In the genomic region with DNA sequence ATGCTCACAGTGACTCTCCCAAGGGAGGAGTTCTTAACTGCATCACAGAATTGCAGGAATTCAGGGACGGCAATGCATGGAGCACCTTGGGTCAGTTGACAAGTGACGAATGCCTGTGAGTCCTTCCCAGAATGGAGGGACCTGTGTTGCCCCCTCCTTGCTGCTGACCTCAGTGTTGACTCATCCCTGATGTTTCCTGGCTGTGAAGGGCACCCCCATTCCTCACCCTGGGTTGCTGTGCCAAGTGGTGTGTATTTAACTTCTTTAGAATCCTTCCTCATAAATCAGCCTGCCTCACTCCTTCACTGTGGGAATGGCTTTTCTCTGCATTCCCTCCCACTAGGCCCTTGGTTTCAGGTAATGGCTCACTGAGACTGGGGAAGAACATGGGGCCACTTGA, we compare ENCODE assay signal across 19 cellular contexts.
DNase-seq lines count a peak whose midpoint lies in the region; ATAC-seq, FAIRE-seq and TF ChIP-seq lines count a peak whose summit lies in the region.
"Had no signal": no experiment of that assay in that cellular context is flagged by ENCODE, and none has a peak within 500 bp of the region (broad histone marks: within the 10 kb centered on the region; RNA-seq: fewer than 3 reads in every experiment).

No MANE protein-coding gene starts in this region.

- no peak overlapping the region for H3K4me3 Mint-ChIP-seq in immature natural killer cell
- no peak overlapping the region for H3K4me3 Mint-ChIP-seq in activated CD4-positive, alpha-beta memory T cell treated with anti-CD3 and anti-CD28 coated beads, Interleukin-2, amount 10 ng/mL, durations not matched to agents 7 days and 5 days
- H3K4me3 Mint-ChIP-seq: activated naive CD8-positive, alpha-beta T cell treated with anti-CD3 and anti-CD28 coated beads for 36 hours; type B pancreatic cell had no signal

- CTCF ChIA-PET in A549 (lab: Yijun Ruan, JAX) = no interaction called here
- CTCF ChIA-PET in activated CD4-positive, alpha-beta memory T cell treated with anti-CD3 and anti-CD28 coated beads, Interleukin-2, amount 10 ng/mL, durations not matched to agents 7 days and 5 days (lab: Charles Lee) = no interaction called here

- peak; percentile 34 to 74 for DNase-seq in A549 (ENCODE audit: low read depth in 1 of 2, low spot score in 1 of 2)
- peak; percentile 35 for DNase-seq in LoVo (ENCODE audit: low spot score)
- DNase-seq in astrocyte of the hippocampus (ENCODE audit: low read depth, low spot score) = peak; percentile 70
- peak; percentile 99 for DNase-seq in kidney glomerular epithelial cell (lab: John Stamatoyannopoulos, UW)
- DNase-seq in NCI-H524 treated with DMSO at 0.1 percent for 48 hours (lab: John Stamatoyannopoulos, UW) = no peak
- DNase-seq in DMS153 treated with DMSO at 0.1 percent for 48 hours (lab: John Stamatoyannopoulos, UW; ENCODE audit: unreplicated experiment) = no peak
- no peak for DNase-seq in immature natural killer cell
- no peak for DNase-seq in activated CD4-positive, alpha-beta memory T cell treated with anti-CD3 and anti-CD28 coated beads, Interleukin-2, amount 10 ng/mL, durations not matched to agents 7 days and 5 days
- DNase-seq: activated CD8-positive, alpha-beta memory T cell treated with anti-CD3 and anti-CD28 coated beads, Interleukin-2, amount 50 U/mL, for 4 hours; activated naive CD8-positive, alpha-beta T cell treated with anti-CD3 and anti-CD28 coated beads for 36 hours; DMS53; NCI-H774; small intestine; WERI-Rb-1 had no signal

- peaks cover 0 to 5% (median 4%) of the 10 kb centered on the region in 3 donors for H3K27me3 Mint-ChIP-seq in immature natural killer cell (ENCODE audit: low read depth in 3 of 3)
- H3K27me3 Mint-ChIP-seq in activated CD4-positive, alpha-beta memory T cell treated with anti-CD3 and anti-CD28 coated beads, Interleukin-2, amount 10 ng/mL, durations not matched to agents 7 days and 5 days = no peaks in the 10 kb centered on the region

- no peak for TF ChIP-seq RAD21 in A549 (conservative IDR thresholded peaks at IDR 0.05 in 1 of 2, IDR thresholded peaks at IDR 0.05 in 1 of 2)

- TF ChIP-seq CTCF in A549 (IDR thresholded peaks at IDR 0.05) = no peak

- peak; percentile 23 to 79; a peak in 1 of 5 replicates for TF ChIP-seq EP300 in A549 (IDR thresholded peaks at IDR 0.05)

- no peak for TF ChIP-seq POLR2A in A549 (IDR thresholded peaks at IDR 0.05; ENCODE audit: low read length)

- no peaks in the 10 kb centered on the region for H3K36me3 Mint-ChIP-seq in immature natural killer cell
- H3K36me3 Mint-ChIP-seq in activated CD4-positive, alpha-beta memory T cell treated with anti-CD3 and anti-CD28 coated beads, Interleukin-2, amount 10 ng/mL, durations not matched to agents 7 days and 5 days (ENCODE audit: low read depth) = no peaks in the 10 kb centered on the region
- H3K36me3 Mint-ChIP-seq: activated naive CD8-positive, alpha-beta T cell treated with anti-CD3 and anti-CD28 coated beads for 36 hours; type B pancreatic cell had no signal

- no peak for FAIRE-seq in A549 (lab: Jason Lieb, UNC)
- FAIRE-seq: frontal cortex, GM12878, small intestine had no signal

- no peaks in the 10 kb centered on the region for H3K4me1 Mint-ChIP-seq in immature natural killer cell
- no peaks in the 10 kb centered on the region for H3K4me1 Mint-ChIP-seq in activated CD4-positive, alpha-beta memory T cell treated with anti-CD3 and anti-CD28 coated beads, Interleukin-2, amount 10 ng/mL, durations not matched to agents 7 days and 5 days
- H3K4me1 Mint-ChIP-seq: activated naive CD8-positive, alpha-beta T cell treated with anti-CD3 and anti-CD28 coated beads for 36 hours had no signal

- POLR2A ChIA-PET in A549 (lab: Yijun Ruan, JAX) = no interaction called here
- POLR2A ChIA-PET in activated CD4-positive, alpha-beta memory T cell treated with anti-CD3 and anti-CD28 coated beads, Interleukin-2, amount 10 ng/mL, durations not matched to agents 7 days and 5 days (lab: Charles Lee) = no interaction called here

- no peak overlapping the region for H3K27ac Mint-ChIP-seq in immature natural killer cell
- H3K27ac Mint-ChIP-seq in activated CD4-positive, alpha-beta memory T cell treated with anti-CD3 and anti-CD28 coated beads, Interleukin-2, amount 10 ng/mL, durations not matched to agents 7 days and 5 days = no peak overlapping the region
- H3K27ac Mint-ChIP-seq: activated naive CD8-positive, alpha-beta T cell treated with anti-CD3 and anti-CD28 coated beads for 36 hours; type B pancreatic cell had no signal

- WGBS in A549 (ENCODE audit: missing lambda C conversion rate) = 41% methylated on average over 2 of the region's 2 CpGs

- H3K4me1 ChIP-seq in A549 = peaks cover 38% of the 10 kb centered on the region
- H3K4me1 ChIP-seq: SJSA1 had no signal

- H3K27ac ChIP-seq in A549 = peak overlapping the region; percentile 55 to 82; a peak in 5 of 6 replicates
- H3K27ac ChIP-seq: SJSA1, WERI-Rb-1 had no signal

- H3K4me3 ChIP-seq in A549 = no peak overlapping the region
- H3K4me3 ChIP-seq: GM12878, SJSA1 had no signal

- no peaks in the 10 kb centered on the region for H3K9me3 Mint-ChIP-seq in immature natural killer cell
- no peaks in the 10 kb centered on the region for H3K9me3 Mint-ChIP-seq in activated CD4-positive, alpha-beta memory T cell treated with anti-CD3 and anti-CD28 coated beads, Interleukin-2, amount 10 ng/mL, durations not matched to agents 7 days and 5 days
- H3K9me3 Mint-ChIP-seq: activated naive CD8-positive, alpha-beta T cell treated with anti-CD3 and anti-CD28 coated beads for 36 hours had no signal

- ATAC-seq in A549 = peak; percentile 75 to 81
- ATAC-seq: GM12878, left lobe of liver had no signal

- H3K9me3 ChIP-seq in A549 = no peaks in the 10 kb centered on the region
- H3K9me3 ChIP-seq: SJSA1 had no signal

- peak overlapping the region; percentile 49 for H3K4me2 ChIP-seq in A549

TF ChIP-seq in A549, 52 proteins besides CTCF, POLR2A, EP300 and RAD21:
- TF ChIP-seq, protein P1, sequence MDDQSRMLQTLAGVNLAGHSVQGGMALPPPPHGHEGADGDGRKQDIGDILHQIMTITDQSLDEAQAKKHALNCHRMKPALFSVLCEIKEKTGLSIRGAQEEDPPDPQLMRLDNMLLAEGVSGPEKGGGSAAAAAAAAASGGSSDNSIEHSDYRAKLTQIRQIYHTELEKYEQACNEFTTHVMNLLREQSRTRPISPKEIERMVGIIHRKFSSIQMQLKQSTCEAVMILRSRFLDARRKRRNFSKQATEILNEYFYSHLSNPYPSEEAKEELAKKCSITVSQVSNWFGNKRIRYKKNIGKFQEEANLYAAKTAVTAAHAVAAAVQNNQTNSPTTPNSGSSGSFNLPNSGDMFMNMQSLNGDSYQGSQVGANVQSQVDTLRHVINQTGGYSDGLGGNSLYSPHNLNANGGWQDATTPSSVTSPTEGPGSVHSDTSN (IDR thresholded peaks at IDR 0.05) = no peak
- no peak for TF ChIP-seq MAFK (IDR thresholded peaks at IDR 0.05; ENCODE audit: partially characterized antibody)
- TF ChIP-seq KDM5A (IDR thresholded peaks at IDR 0.05) = no peak
- TF ChIP-seq, protein P2, sequence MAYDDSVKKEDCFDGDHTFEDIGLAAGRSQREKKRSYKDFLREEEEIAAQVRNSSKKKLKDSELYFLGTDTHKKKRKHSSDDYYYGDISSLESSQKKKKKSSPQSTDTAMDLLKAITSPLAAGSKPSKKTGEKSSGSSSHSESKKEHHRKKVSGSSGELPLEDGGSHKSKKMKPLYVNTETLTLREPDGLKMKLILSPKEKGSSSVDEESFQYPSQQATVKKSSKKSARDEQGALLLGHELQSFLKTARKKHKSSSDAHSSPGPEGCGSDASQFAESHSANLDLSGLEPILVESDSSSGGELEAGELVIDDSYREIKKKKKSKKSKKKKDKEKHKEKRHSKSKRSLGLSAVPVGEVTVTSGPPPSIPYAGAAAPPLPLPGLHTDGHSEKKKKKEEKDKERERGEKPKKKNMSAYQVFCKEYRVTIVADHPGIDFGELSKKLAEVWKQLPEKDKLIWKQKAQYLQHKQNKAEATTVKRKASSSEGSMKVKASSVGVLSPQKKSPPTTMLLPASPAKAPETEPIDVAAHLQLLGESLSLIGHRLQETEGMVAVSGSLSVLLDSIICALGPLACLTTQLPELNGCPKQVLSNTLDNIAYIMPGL (CRISPR knock-in tag; IDR thresholded peaks at IDR 0.05; ENCODE audit: borderline replicate concordance) = no peak
- peak in 1 of 2 experiments; percentile 48; a peak in 1 of 5 replicates for TF ChIP-seq JUN (IDR thresholded peaks at IDR 0.05)
- peak; percentile 62 for TF ChIP-seq FOSL2 (IDR thresholded peaks at IDR 0.05)
- peak; percentile 32; the same call in 1 of the 2 replicates for TF ChIP-seq FOSL2 (CRISPR knock-in tag; IDR thresholded peaks at IDR 0.05)
- peak; percentile 57; the same call in 1 of the 2 replicates for TF ChIP-seq JUNB (IDR thresholded peaks at IDR 0.05)
- TF ChIP-seq SMC3 (IDR thresholded peaks at IDR 0.05) = 0 out of 3 replicates have a peak, but pooled peaks have one; percentile 20
- no peak for TF ChIP-seq HOXB5 (CRISPR knock-in tag; IDR thresholded peaks at IDR 0.05)
TF ChIP-seq in A549: peak in this region for 4.

Comparison
In these comparisons a context has a peak if more than half of its experiments do, and no peak if none do; other contexts are left out.
1. DNase-seq: peak in A549 (2 of 2), LoVo (single experiment), astrocyte of the hippocampus (single experiment) and kidney glomerular epithelial cell (single experiment); none in NCI-H524 treated with DMSO at 0.1 percent for 48 hours (single experiment), DMS153 treated with DMSO at 0.1 percent for 48 hours (single experiment), immature natural killer cell (0 of 3) and activated CD4-positive, alpha-beta memory T cell treated with anti-CD3 and anti-CD28 coated beads, Interleukin-2, amount 10 ng/mL, durations not matched to agents 7 days and 5 days (single experiment).